In the genomic region with DNA sequence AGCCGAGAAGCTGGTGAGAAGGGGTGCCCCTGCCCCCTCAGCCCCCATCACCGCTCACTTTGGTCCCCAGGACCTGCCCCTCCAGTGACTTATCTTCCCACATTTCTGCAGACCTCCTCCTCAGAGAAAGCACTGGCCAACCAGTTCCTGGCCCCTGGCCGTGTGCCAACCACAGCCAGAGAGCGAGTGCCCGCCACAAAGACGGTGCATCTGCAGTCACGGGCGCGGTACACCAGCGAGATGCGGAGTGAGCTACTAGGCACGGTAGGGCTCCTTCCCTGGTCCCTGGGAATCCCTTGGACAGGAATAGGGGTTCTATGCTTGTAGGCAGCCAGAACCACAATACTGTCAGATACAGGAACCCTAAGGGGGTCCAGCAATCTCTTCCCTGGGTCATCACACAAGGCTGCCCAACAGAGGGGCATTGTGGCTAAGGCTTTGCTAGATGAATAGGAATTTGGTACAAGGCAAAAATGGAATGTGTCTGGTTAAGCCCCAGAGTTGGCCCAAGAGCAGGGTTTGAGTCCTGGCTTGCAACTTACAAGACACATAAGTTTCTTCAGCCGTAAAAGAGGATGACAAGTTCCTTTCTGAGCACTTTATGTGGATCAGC, we compare ENCODE assay signal across 7 cellular contexts. TPM values are rescaled to one million over a fixed set of nuclear protein-coding genes. Genes with fewer than 3 reads are reported as not detected.
DNase-seq lines count a peak whose midpoint lies in the region; ATAC-seq and TF ChIP-seq lines count a peak whose summit lies in the region.

No MANE protein-coding gene starts in this region.

- H3K36me3 Mint-ChIP-seq in T-cell = peaks cover 31% of the 10 kb centered on the region
- H3K36me3 Mint-ChIP-seq in stimulated activated effector memory CD8-positive, alpha-beta T cell treated with anti-CD3 and anti-CD28 coated beads, Interleukin-12 subunit alpha, Interleukin-12 subunit beta, amount 100 ng/mL, for 72 hours = peaks cover 79% of the 10 kb centered on the region

- POLR2A ChIA-PET in T-cell (lab: Charles Lee) = interaction anchor here in 1 of 2 donors (0.7 kb wide), 1 partner anchor 112 kb away, joined by 3 read pairs; no protein-coding TSS in a partner anchor

- peaks cover 11 to 21% (median 19%) of the 10 kb centered on the region in 3 donors for H3K4me1 Mint-ChIP-seq in T-cell
- peaks cover 12% of the 10 kb centered on the region for H3K4me1 Mint-ChIP-seq in stimulated activated effector memory CD8-positive, alpha-beta T cell treated with anti-CD3 and anti-CD28 coated beads, Interleukin-12 subunit alpha, Interleukin-12 subunit beta, amount 100 ng/mL, for 72 hours

- no peak for ATAC-seq in T-cell (replicated peaks in 1 of 4)
- ATAC-seq in stimulated activated effector memory CD8-positive, alpha-beta T cell treated with anti-CD3 and anti-CD28 coated beads, Interleukin-12 subunit alpha, Interleukin-12 subunit beta, amount 100 ng/mL, for 72 hours = no peak

- no peaks in the 10 kb centered on the region for H3K9me3 Mint-ChIP-seq in T-cell
- H3K9me3 Mint-ChIP-seq in stimulated activated effector memory CD8-positive, alpha-beta T cell treated with anti-CD3 and anti-CD28 coated beads, Interleukin-12 subunit alpha, Interleukin-12 subunit beta, amount 100 ng/mL, for 72 hours = no peaks in the 10 kb centered on the region

- CTCF ChIA-PET in T-cell (lab: Charles Lee) = no interaction called here

- H3K4me3 Mint-ChIP-seq in T-cell = peak overlapping the region; percentile 83 to 91 (median 84)
- H3K4me3 Mint-ChIP-seq in stimulated activated effector memory CD8-positive, alpha-beta T cell treated with anti-CD3 and anti-CD28 coated beads, Interleukin-12 subunit alpha, Interleukin-12 subunit beta, amount 100 ng/mL, for 72 hours = peak overlapping the region; percentile 78

- peak overlapping the region; percentile 99 to 100 for H3K27ac Mint-ChIP-seq in T-cell
- peak overlapping the region; percentile 96 for H3K27ac Mint-ChIP-seq in stimulated activated effector memory CD8-positive, alpha-beta T cell treated with anti-CD3 and anti-CD28 coated beads, Interleukin-12 subunit alpha, Interleukin-12 subunit beta, amount 100 ng/mL, for 72 hours

- peak overlapping the region; percentile 48 for H3K4me3 ChIP-seq in HFF-Myc (replicated peaks; ENCODE audit: low read depth, low read length)
- H3K4me3 ChIP-seq in foreskin fibroblast (ENCODE audit: low read depth in 1 of 2, low read length in 2 of 2) = peak overlapping the region; percentile 66 to 83

- no peaks in the 10 kb centered on the region for H3K27me3 Mint-ChIP-seq in T-cell

- DNase-seq in HFF-Myc (ENCODE audit: extremely low read depth, low read depth) = no peak
- no peak for DNase-seq in T-cell
- DNase-seq in foreskin fibroblast = no peak
- DNase-seq in stimulated activated effector memory CD8-positive, alpha-beta T cell treated with anti-CD3 and anti-CD28 coated beads, Interleukin-12 subunit alpha, Interleukin-12 subunit beta, amount 100 ng/mL, for 72 hours (ENCODE audit: low spot score in 2 of 2) = no peak
- no peak for DNase-seq in stimulated activated naive CD4-positive, alpha-beta T cell treated with Interleukin-2 at 50 U/mL for 16 hours (lab: John Stamatoyannopoulos, UW)
- no peak for DNase-seq in GDM1 (lab: John Stamatoyannopoulos, UW)
- no peak for DNase-seq in retina

- TF ChIP-seq CTCF in HFF-Myc (IDR thresholded peaks at IDR 0.05; ENCODE audit: low read depth, low read length, missing control alignments) (no peak), foreskin fibroblast (IDR thresholded peaks at IDR 0.05; ENCODE audit: low read depth, low read length) (no peak)

RNA-seq across cellular contexts. Expression of gene USE1, which starts 1.0 kb away (rescaled TPM):
- total RNA-seq in T-cell = 10 to 100 TPM; 23.8 to 45.2 (median 38.6) TPM

RNA-seq across cellular contexts. Expression of gene OCEL1, which starts 9.9 kb away (rescaled TPM):
- total RNA-seq in T-cell = 10 to 100 TPM; 21.5 to 33.3 (median 23.0) TPM

RNA-seq across cellular contexts. Expression of gene NR2F6, which starts 29.6 kb away (rescaled TPM):
- total RNA-seq in T-cell = 1 to 10 TPM in 4 of 5 donors, under 1 TPM in 1; 0.55 to 6.4 (median 2.8) TPM

RNA-seq across cellular contexts. Expression of gene USHBP1, which starts 48.4 kb away (rescaled TPM):
- under 1 TPM in 4 of 5 donors, not detected in 1; 0.10 to 0.61 (median 0.38) TPM for total RNA-seq in T-cell

RNA-seq across cellular contexts. Expression of gene BABAM1, which starts 51.1 kb away (rescaled TPM):
- 100 to 1,000 TPM in 3 of 5 donors, 10 to 100 TPM in 2; 76.7 to 130 (median 117) TPM for total RNA-seq in T-cell
